15 cellular contexts compared by ENCODE assay signal in the genomic region with DNA sequence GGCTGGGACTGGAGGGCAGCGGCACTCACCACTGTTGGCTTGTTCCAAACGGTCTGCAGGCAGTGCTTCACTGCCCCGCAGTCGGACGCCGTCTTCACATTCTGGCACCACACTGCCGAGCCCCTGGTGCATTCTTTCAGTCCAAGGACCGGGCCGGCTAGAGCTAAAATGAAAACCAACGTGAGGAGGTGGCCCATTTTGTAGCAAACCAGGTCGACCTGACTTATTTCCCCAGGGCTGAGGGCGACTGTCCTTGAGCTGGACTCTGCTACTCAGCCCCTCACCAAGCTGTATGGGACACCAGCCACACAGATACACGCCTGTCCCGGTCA. TPM values are rescaled to one million over a fixed set of nuclear protein-coding genes. Genes with fewer than 3 reads are reported as not detected.
A peak's percentile ranks its signal among the peaks of the same experiment; 100 is the strongest.
DNase-seq lines count a peak whose midpoint lies in the region; ATAC-seq and TF ChIP-seq lines count a peak whose summit lies in the region.
"Had no signal": no experiment of that assay in that cellular context is flagged by ENCODE, and none has a peak within 500 bp of the region (broad histone marks: within the 10 kb centered on the region; RNA-seq: fewer than 3 reads in every experiment).

No MANE protein-coding gene starts in this region.

- H3K27ac Mint-ChIP-seq in type B pancreatic cell: peak overlapping the region; percentile 37
- H3K27ac Mint-ChIP-seq in effector memory CD8-positive, alpha-beta T cell: no peak overlapping the region
- H3K27ac Mint-ChIP-seq: H9 had no signal

- no peak for TF ChIP-seq CTCF in Panc1 (IDR thresholded peaks at IDR 0.05)
- no peak for TF ChIP-seq CTCF in neutrophil (IDR thresholded peaks at IDR 0.05)
- TF ChIP-seq CTCF in type B pancreatic cell (conservative IDR thresholded peaks at IDR 0.05): no peak
- TF ChIP-seq CTCF in mucosa of descending colon (IDR thresholded peaks at IDR 0.05): no peak

- no peaks in the 10 kb centered on the region for H3K27me3 Mint-ChIP-seq in type B pancreatic cell
- no peaks in the 10 kb centered on the region for H3K27me3 Mint-ChIP-seq in effector memory CD8-positive, alpha-beta T cell
- H3K27me3 Mint-ChIP-seq: CD8-positive, alpha-beta memory T cell had no signal

- H3K9me3 ChIP-seq in Panc1 (ENCODE audit: control insufficient read depth, insufficient read depth, low read depth, low read length): no peaks in the 10 kb centered on the region
- H3K9me3 ChIP-seq in neutrophil: no peaks in the 10 kb centered on the region
- H3K9me3 ChIP-seq in mucosa of descending colon: no peaks in the 10 kb centered on the region
- H3K9me3 ChIP-seq: BE2C had no signal

- H3K4me3 ChIP-seq in Panc1 (ENCODE audit: low read depth in 2 of 2, low read length in 2 of 2): no peak overlapping the region
- no peak overlapping the region for H3K4me3 ChIP-seq in neutrophil (ENCODE audit: low read depth in 1 of 2, low read length in 1 of 2)
- H3K4me3 ChIP-seq in mucosa of descending colon: no peak overlapping the region

- no peak for ATAC-seq in Panc1
- no peak for ATAC-seq in effector memory CD8-positive, alpha-beta T cell (replicated peaks)
- no peak for ATAC-seq in mucosa of descending colon
- ATAC-seq in GM18867 (IDR thresholded peaks at IDR 0.05; ENCODE audit: unreplicated experiment): no peak

- H3K4me1 ChIP-seq in Panc1 (ENCODE audit: control insufficient read depth, insufficient read depth, low read length) (peaks cover 65% of the 10 kb centered on the region), neutrophil (ENCODE audit: control insufficient read depth in 1 of 2, insufficient read depth in 1 of 2, low read depth in 1 of 2, low read length in 1 of 2) (peaks cover 57 to 88% of the 10 kb centered on the region in 2 experiments), mucosa of descending colon (ENCODE audit: low read depth) (peaks cover 21% of the 10 kb centered on the region)

- DNase-seq in Panc1 (ENCODE audit: low read depth, low spot score) (no peak), type B pancreatic cell (ENCODE audit: extremely low spot score, unreplicated experiment) (no peak), mucosa of descending colon (no peak)
- no peak for DNase-seq in effector memory CD8-positive, alpha-beta T cell
- DNase-seq: BE2C; CD8-positive, alpha-beta memory T cell; DND-41; H9; NCI-H187 treated with DMSO at 0.1 percent for 48 hours; NCI-H2171; NCI-H446; NK-92 treated with Interleukin-12 subunit alpha and Interleukin-12 subunit beta, amount 100 ng/mL, for 24 hours had no signal

- H3K4me1 Mint-ChIP-seq in type B pancreatic cell (ENCODE audit: unreplicated experiment): peaks cover 42% of the 10 kb centered on the region
- H3K4me1 Mint-ChIP-seq in effector memory CD8-positive, alpha-beta T cell (ENCODE audit: low read depth in 2 of 2): peaks cover 34 to 43% of the 10 kb centered on the region in 2 donors

- intact Hi-C loops in Panc1 (cut with micrococcal nuclease; ENCODE audit: unreplicated experiment) (no loop called here), mucosa of descending colon (cut with DNase I, micrococcal nuclease) (no loop called here)

- CTCF ChIA-PET in Panc1 (lab: Charles Lee): interaction anchor here (4.8 kb wide), 1 partner anchor 62 kb away, joined by 49 read pairs; no protein-coding TSS in a partner anchor

- H3K27ac ChIP-seq in Panc1 (ENCODE audit: low read length): 0 out of 2 replicates have a peak overlapping the region, but pooled peaks have one; percentile 12
- peak overlapping the region; percentile 25 for H3K27ac ChIP-seq in cingulate gyrus (ENCODE audit: low read depth, low read length)
- H3K27ac ChIP-seq in neutrophil: peak overlapping the region; percentile 74

- H3K27me3 ChIP-seq in Panc1 (ENCODE audit: control insufficient read depth, insufficient read depth, low read length): no peaks in the 10 kb centered on the region
- no peaks in the 10 kb centered on the region for H3K27me3 ChIP-seq in neutrophil
- H3K27me3 ChIP-seq: BE2C had no signal

- BruUV-seq in Panc1 (replicated peaks; lab: Mats Ljungman, UMichigan): no TSS peak

- in situ Hi-C loops in Panc1 (cut with HindIII; ENCODE audit: low pct_unique_long_range_greater_than_20kb, low sequenced_read_pairs): no loop called here

- no peaks in the 10 kb centered on the region for H3K9me3 Mint-ChIP-seq in type B pancreatic cell
- H3K9me3 Mint-ChIP-seq in effector memory CD8-positive, alpha-beta T cell: no peaks in the 10 kb centered on the region
- H3K9me3 Mint-ChIP-seq: CD8-positive, alpha-beta memory T cell; H9 had no signal

- no peak overlapping the region for H3K4me3 Mint-ChIP-seq in type B pancreatic cell
- no peak overlapping the region for H3K4me3 Mint-ChIP-seq in effector memory CD8-positive, alpha-beta T cell
- H3K4me3 Mint-ChIP-seq: CD8-positive, alpha-beta memory T cell; H9 had no signal

- peaks cover 33% of the 10 kb centered on the region for H3K36me3 Mint-ChIP-seq in type B pancreatic cell
- H3K36me3 Mint-ChIP-seq in effector memory CD8-positive, alpha-beta T cell (ENCODE audit: insufficient read depth): peaks cover 31% of the 10 kb centered on the region

- POLR2A ChIA-PET in Panc1 (lab: Charles Lee): no interaction called here

- H3K36me3 ChIP-seq in Panc1 (ENCODE audit: control insufficient read depth, insufficient read depth, low read length): peaks cover 27% of the 10 kb centered on the region
- peaks cover 54% of the 10 kb centered on the region for H3K36me3 ChIP-seq in neutrophil
- no peaks in the 10 kb centered on the region for H3K36me3 ChIP-seq in mucosa of descending colon (ENCODE audit: low read depth)

RNA-seq across cellular contexts. Expression of a gene that starts 16.7 kb away (rescaled TPM):
- total RNA-seq in Panc1 (2021; ENCODE audit: unreplicated experiment): 3,649 TPM
- 4,189 TPM for polyA plus RNA-seq in Panc1 (2012; ENCODE audit: insufficient read length)
- total RNA-seq in type B pancreatic cell (ENCODE audit: low replicate concordance): 487 and 577 TPM in 2 replicates
- total RNA-seq in mucosa of descending colon: 100 to 1,000 TPM; 561 to 810 (median 653) TPM

Comparison
In these comparisons a context has a peak if more than half of its experiments do, and no peak if none do; other contexts are left out.
1. H3K27ac ChIP-seq: peak in every context shown above with its lines; median percentile 74 in neutrophil; 25 in cingulate gyrus; 12 in Panc1.